24 cellular contexts compared by ENCODE assay signal in the genomic region with DNA sequence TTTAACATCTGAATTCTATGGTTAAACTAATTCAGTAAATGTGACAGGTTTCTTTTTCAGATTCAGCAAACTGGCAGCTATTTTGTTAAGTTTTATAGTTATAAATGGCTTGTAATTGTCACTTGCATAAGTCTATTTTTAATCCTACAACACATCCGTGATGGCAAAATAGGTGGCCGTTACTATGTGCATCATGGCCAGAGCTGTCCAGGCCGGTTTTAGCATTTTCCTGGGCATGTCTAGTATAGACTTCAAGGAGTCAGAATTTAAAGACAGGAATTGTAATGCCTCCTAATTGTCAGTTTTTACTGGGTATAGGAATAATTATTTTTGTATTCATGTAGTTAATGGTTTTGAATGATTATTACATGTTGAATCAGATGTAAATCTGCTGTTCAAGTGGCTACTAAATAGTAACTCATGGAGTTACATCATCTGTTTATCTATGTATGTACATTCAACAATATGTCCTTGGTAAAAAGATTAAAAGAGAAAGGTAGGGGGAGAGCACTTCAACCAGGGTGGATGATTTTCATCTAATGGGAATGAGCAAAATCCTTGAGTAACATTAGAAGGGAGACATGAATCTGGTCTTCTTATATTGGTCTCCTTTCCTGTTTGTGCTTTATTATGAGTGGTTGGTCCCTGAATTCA. TPM values are rescaled to one million over a fixed set of nuclear protein-coding genes. Genes with fewer than 3 reads are reported as not detected.
A peak's percentile ranks its signal among the peaks of the same experiment; 100 is the strongest.
DNase-seq lines count a peak whose midpoint lies in the region; ATAC-seq and TF ChIP-seq lines count a peak whose summit lies in the region.
"Had no signal": no experiment of that assay in that cellular context is flagged by ENCODE, and none has a peak within 500 bp of the region (broad histone marks: within the 10 kb centered on the region; RNA-seq: fewer than 3 reads in every experiment).

No MANE protein-coding gene starts in this region.

- CTCF ChIA-PET in T-cell (lab: Charles Lee) = interaction anchor here (0.6 to 1.9 kb wide), 6 partner anchors 9 to 1106 kb away, joined by 3 to 6 read pairs (median 4); no protein-coding TSS in a partner anchor

- peaks cover 0 to 9% of the 10 kb centered on the region in 2 donors for H3K9me3 ChIP-seq in right atrium auricular region
- H3K9me3 ChIP-seq: gastroesophageal sphincter, right lobe of liver had no signal

- DNase-seq in DMS153 treated with DMSO at 0.1 percent for 48 hours (lab: John Stamatoyannopoulos, UW; ENCODE audit: unreplicated experiment) (peak; percentile 23), DMS153 (lab: John Stamatoyannopoulos, UW) (no peak), T-cell (no peak), right atrium auricular region (ENCODE audit: low spot score) (no peak), GOT3 (lab: John Stamatoyannopoulos, UW) (no peak), caudate nucleus (lab: John Stamatoyannopoulos, UW) (no peak)
- DNase-seq in stimulated activated effector memory CD8-positive, alpha-beta T cell treated with anti-CD3 and anti-CD28 coated beads, Interleukin-12 subunit alpha, Interleukin-12 subunit beta, amount 100 ng/mL, for 72 hours (ENCODE audit: low spot score in 2 of 2) = no peak
- DNase-seq: activated CD4-positive, alpha-beta T cell treated with anti-CD3 and anti-CD28 coated beads for 48 hours; activated effector memory CD4-positive, alpha-beta T cell treated with Interleukin-2 at 50 U/mL for 16 hours; BE2C; DMS 273 treated with DMSO at 0.1 percent for 48 hours; NCI-H1048; NCI-H2029; right lobe of liver; stimulated activated CD4-positive, alpha-beta T cell treated with anti-CD3 and anti-CD28 coated beads, Interleukin-1b, Interleukin-23, amount 100 ng/mL, for 48 hours; stimulated activated naive CD4-positive, alpha-beta T cell treated with Interleukin-2 at 50 U/mL for 16 hours; SW 1271 had no signal

- ATAC-seq in T-cell (replicated peaks in 1 of 4) (no peak), GM21381 (IDR thresholded peaks at IDR 0.05; ENCODE audit: unreplicated experiment) (no peak)
- ATAC-seq in stimulated activated effector memory CD8-positive, alpha-beta T cell treated with anti-CD3 and anti-CD28 coated beads, Interleukin-12 subunit alpha, Interleukin-12 subunit beta, amount 100 ng/mL, for 72 hours = no peak
- ATAC-seq: esophagus mucosa, gastroesophageal sphincter, right lobe of liver had no signal

- no peak for TF ChIP-seq CTCF in right atrium auricular region (IDR thresholded peaks at IDR 0.05)

- peaks cover 18% of the 10 kb centered on the region for H3K36me3 Mint-ChIP-seq in T-cell
- H3K36me3 Mint-ChIP-seq in stimulated activated effector memory CD8-positive, alpha-beta T cell treated with anti-CD3 and anti-CD28 coated beads, Interleukin-12 subunit alpha, Interleukin-12 subunit beta, amount 100 ng/mL, for 72 hours = no peaks in the 10 kb centered on the region

- no peaks in the 10 kb centered on the region for H3K9me3 Mint-ChIP-seq in T-cell
- no peaks in the 10 kb centered on the region for H3K9me3 Mint-ChIP-seq in stimulated activated effector memory CD8-positive, alpha-beta T cell treated with anti-CD3 and anti-CD28 coated beads, Interleukin-12 subunit alpha, Interleukin-12 subunit beta, amount 100 ng/mL, for 72 hours

- no peak overlapping the region for H3K4me3 Mint-ChIP-seq in T-cell
- H3K4me3 Mint-ChIP-seq in stimulated activated effector memory CD8-positive, alpha-beta T cell treated with anti-CD3 and anti-CD28 coated beads, Interleukin-12 subunit alpha, Interleukin-12 subunit beta, amount 100 ng/mL, for 72 hours = no peak overlapping the region

- peaks cover 67 to 76% (median 73%) of the 10 kb centered on the region in 3 donors for H3K4me1 Mint-ChIP-seq in T-cell
- peaks cover 24% of the 10 kb centered on the region for H3K4me1 Mint-ChIP-seq in stimulated activated effector memory CD8-positive, alpha-beta T cell treated with anti-CD3 and anti-CD28 coated beads, Interleukin-12 subunit alpha, Interleukin-12 subunit beta, amount 100 ng/mL, for 72 hours

- POLR2A ChIA-PET in T-cell (lab: Charles Lee) = interaction anchor here in 1 of 2 donors (0.6 kb wide), 2 partner anchors 8 to 625 kb away, joined by 3 read pairs; no protein-coding TSS in a partner anchor

- no peak overlapping the region for H3K4me3 ChIP-seq in right atrium auricular region
- H3K4me3 ChIP-seq: gastroesophageal sphincter, GM12878, right lobe of liver, tibial nerve had no signal

- H3K27me3 Mint-ChIP-seq in T-cell = no peaks in the 10 kb centered on the region

- H3K27ac ChIP-seq in right atrium auricular region (peak overlapping the region; percentile 48 to 82), caudate nucleus (ENCODE audit: low read depth, low read length) (no peak overlapping the region)
- H3K27ac ChIP-seq: 22Rv1, gastroesophageal sphincter, right lobe of liver had no signal

- no peaks in the 10 kb centered on the region for H3K27me3 ChIP-seq in right atrium auricular region
- H3K27me3 ChIP-seq: BE2C, gastroesophageal sphincter, right lobe of liver, tibial nerve had no signal

- H3K4me1 ChIP-seq in right atrium auricular region = peaks cover 0 to 41% of the 10 kb centered on the region in 2 donors

- H3K36me3 ChIP-seq in right atrium auricular region = no peaks in the 10 kb centered on the region
- H3K36me3 ChIP-seq: gastroesophageal sphincter, right lobe of liver had no signal

- peak overlapping the region; percentile 62 to 66 for H3K27ac Mint-ChIP-seq in T-cell
- peak overlapping the region; percentile 48 for H3K27ac Mint-ChIP-seq in stimulated activated effector memory CD8-positive, alpha-beta T cell treated with anti-CD3 and anti-CD28 coated beads, Interleukin-12 subunit alpha, Interleukin-12 subunit beta, amount 100 ng/mL, for 72 hours

RNA-seq across cellular contexts. Expression of gene B3GALT2, which starts 3.2 kb away (rescaled TPM):
- 10 to 100 TPM in 2 of 5 donors, 1 to 10 TPM in 2, under 1 TPM in 1; 0.15 to 16.6 (median 3.4) TPM for total RNA-seq in T-cell
- total RNA-seq in right atrium auricular region = 10 to 100 TPM; 27.9 to 51.7 TPM
- total RNA-seq: GM12878, NCI-H460 had no signal
